Comparison of ENCODE assay signal across 8 cellular contexts in the genomic region with DNA sequence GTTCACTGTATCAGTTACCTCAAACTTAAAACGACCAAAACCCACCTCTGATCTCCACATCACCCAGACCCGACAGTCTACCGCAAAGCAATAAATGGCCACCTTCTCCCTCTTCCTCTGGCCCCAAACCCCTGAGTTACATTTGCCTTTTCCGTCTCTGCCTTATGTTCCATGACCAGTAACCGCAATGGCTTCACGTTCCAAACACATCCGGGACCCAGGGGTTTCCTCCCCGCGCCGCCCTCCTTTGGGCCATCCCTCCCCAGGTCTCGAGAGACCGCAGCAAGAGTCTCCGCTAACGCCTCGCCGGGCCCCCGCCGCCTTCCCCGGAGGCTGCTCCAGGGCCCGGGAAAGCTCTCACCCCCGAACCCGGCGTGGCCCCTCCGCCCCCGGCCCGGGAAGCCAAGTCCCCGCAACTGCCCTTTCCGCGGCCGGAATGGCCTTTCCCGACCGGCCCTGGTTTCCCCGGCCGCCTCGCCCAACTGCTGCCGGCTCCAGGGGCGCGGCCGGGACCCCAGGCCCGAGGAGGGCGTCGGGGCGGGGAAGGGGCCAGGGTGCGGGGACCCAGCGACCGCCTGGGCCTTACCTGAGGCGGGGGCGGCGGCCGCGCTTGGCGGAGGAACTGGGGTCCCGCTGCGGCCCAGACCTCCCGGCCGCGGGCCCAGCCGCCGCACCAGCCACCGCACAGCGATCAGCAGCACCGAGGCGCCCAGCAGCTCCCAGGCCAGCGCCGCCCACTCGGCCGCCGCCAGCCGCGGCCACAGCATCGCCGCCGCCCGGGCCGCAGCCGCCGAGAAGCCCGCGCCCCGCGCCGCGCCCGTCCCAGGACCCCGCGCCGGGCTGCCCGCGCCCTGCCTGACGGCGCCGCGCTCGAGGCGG. TPM values are rescaled to one million over a fixed set of nuclear protein-coding genes. Genes with fewer than 3 reads are reported as not detected.
DNase-seq lines count a peak whose midpoint lies in the region; ATAC-seq and TF ChIP-seq lines count a peak whose summit lies in the region.

Gene ANKLE2, minus strand, starts transcription at position 801 of the 879 bp plus-strand sequence. Its CDS starts 34 bp downstream, at position 767.

- TF ChIP-seq CTCF in BE2C (IDR thresholded peaks at IDR 0.05; ENCODE audit: low read depth, low read length) (no peak), foreskin fibroblast (IDR thresholded peaks at IDR 0.05; ENCODE audit: low read depth, low read length) (no peak), suprapubic skin (IDR thresholded peaks at IDR 0.05) (no peak)

- DNase-seq in BE2C (peak; percentile 62), RPMI7951 (ENCODE audit: low read depth) (peak; percentile 78), foreskin fibroblast (peak; percentile 41 to 84), occipital lobe (lab: John Stamatoyannopoulos, UW) (no peak), suprapubic skin (ENCODE audit: low spot score in 2 of 2) (peak; percentile 71 to 84)
- peak; percentile 90 for DNase-seq in activated effector memory CD4-positive, alpha-beta T cell treated with anti-CD3 and anti-CD28 coated beads, Interleukin-2, amount 50 U/mL, for 16 hours

- H3K4me1 ChIP-seq in BE2C (peaks cover 2% of the 10 kb centered on the region; the same call in 1 of the 2 replicates), suprapubic skin (peaks cover 21% of the 10 kb centered on the region)

- under 1% methylated on average over 12 of the region's 95 CpGs for WGBS in suprapubic skin

- H3K27me3 ChIP-seq in BE2C (no peaks in the 10 kb centered on the region), suprapubic skin (no peaks in the 10 kb centered on the region)

- ATAC-seq in GM19035 (IDR thresholded peaks at IDR 0.05; ENCODE audit: unreplicated experiment) (peak; percentile 19), HG03280 (IDR thresholded peaks at IDR 0.05; ENCODE audit: unreplicated experiment) (peak; percentile 41)

- H3K9me3 ChIP-seq in BE2C (no peaks in the 10 kb centered on the region), suprapubic skin (no peaks in the 10 kb centered on the region)

- H3K36me3 ChIP-seq in BE2C, result peaks cover 24% of the 10 kb centered on the region
- H3K36me3 ChIP-seq in suprapubic skin, result peaks cover 20% of the 10 kb centered on the region

- H3K4me3 ChIP-seq in BE2C (ENCODE audit: low read depth, low read length), result peak within 1 kb of the TSS; percentile 92
- peak within 1 kb of the TSS; percentile 93 for H3K4me3 ChIP-seq in foreskin fibroblast (ENCODE audit: low read depth in 1 of 2, low read length in 2 of 2)
- peak within 1 kb of the TSS; percentile 99 for H3K4me3 ChIP-seq in suprapubic skin

- no peak for TF ChIP-seq EP300 in suprapubic skin (IDR thresholded peaks at IDR 0.05)

- TF ChIP-seq POLR2A in suprapubic skin (IDR thresholded peaks at IDR 0.05), result peak in 1 of 2 donors; percentile 66

- peak within 1 kb of the TSS; percentile 97 for H3K27ac ChIP-seq in suprapubic skin

RNA-seq across cellular contexts. Expression of gene ANKLE2, which starts in this region (rescaled TPM):
- polyA plus RNA-seq in BE2C (2012; ENCODE audit: insufficient read depth, insufficient read length, low read depth), result 120 TPM
- 42.9 and 45.8 TPM in 2 replicates for total RNA-seq in RPMI7951 (2014; rRNA removed; shearing (Covaris generic))
- total RNA-seq in occipital lobe (46.2 TPM), suprapubic skin (100 to 1,000 TPM in 2 of 4 donors, 10 to 100 TPM in 2; 74.7 to 222 (median 111) TPM)
